ENCODE assay signal across 16 cellular contexts in the genomic region with DNA sequence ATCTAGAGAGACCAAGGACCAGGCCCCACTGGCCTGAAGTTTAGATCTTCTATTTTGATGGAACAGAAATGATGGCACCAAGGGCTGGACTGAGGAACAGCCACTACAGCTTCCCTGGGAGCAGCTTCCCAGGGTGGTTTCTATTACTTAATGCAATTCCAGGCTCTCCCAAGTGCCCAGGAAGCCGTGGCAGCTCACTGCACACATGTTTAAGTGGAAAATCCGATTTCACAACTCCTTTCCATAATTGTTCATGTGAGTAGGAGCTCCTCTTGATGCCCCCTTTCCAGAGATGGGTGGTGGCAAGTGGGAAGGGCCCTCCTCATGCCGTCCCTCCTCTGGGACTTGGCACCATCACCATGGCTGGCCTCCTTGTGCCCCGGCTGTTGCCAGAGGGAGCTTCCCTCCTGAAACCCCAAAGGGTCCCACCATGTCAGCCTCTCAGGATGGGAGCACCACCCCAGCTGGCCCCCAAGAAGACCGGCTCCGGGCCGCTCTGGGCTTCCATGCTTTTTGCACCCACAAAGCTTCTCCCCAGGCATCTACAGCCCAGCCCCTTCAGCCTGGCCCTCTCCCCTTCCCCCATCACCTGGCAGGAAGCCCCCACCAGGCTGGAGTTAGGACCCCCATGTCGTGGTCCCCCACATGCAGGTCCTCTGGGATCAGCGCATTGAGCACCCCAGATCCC. TPM values are rescaled to one million over a fixed set of nuclear protein-coding genes. Genes with fewer than 3 reads are reported as not detected.
DNase-seq lines count a peak whose midpoint lies in the region; ATAC-seq and TF ChIP-seq lines count a peak whose summit lies in the region.
"Had no signal": no experiment of that assay in that cellular context is flagged by ENCODE, and none has a peak within 500 bp of the region (broad histone marks: within the 10 kb centered on the region; RNA-seq: fewer than 3 reads in every experiment).

No MANE protein-coding gene starts in this region.

- H2AFZ ChIP-seq in mesenchymal stem cell (ENCODE audit: low read depth, low read length), result no peak overlapping the region

- peak overlapping the region; percentile 51 for H3K4me3 Mint-ChIP-seq in endothelial cell (ENCODE audit: unreplicated experiment)
- H3K4me3 Mint-ChIP-seq in Caco-2 (ENCODE audit: unreplicated experiment), result no peak overlapping the region
- H3K4me3 Mint-ChIP-seq: CD4-positive, alpha-beta memory T cell; HFFc6 had no signal

- no peak overlapping the region for H3K4ac ChIP-seq in mesenchymal stem cell (ENCODE audit: low read depth in 1 of 2, low read length in 2 of 2)

- BruUV-seq in A673 (replicated peaks; lab: Mats Ljungman, UMichigan) (no TSS peak), Caco-2 (replicated peaks; lab: Mats Ljungman, UMichigan) (no TSS peak)

- H3K27ac ChIP-seq in A673 (ENCODE audit: low read depth, low read length, poor library complexity, severe bottlenecking) (peak overlapping the region; percentile 98), SK-N-MC (no peak overlapping the region), mesenchymal stem cell (ENCODE audit: low read length, poor library complexity, severe bottlenecking) (no peak overlapping the region), heart left ventricle (no peak overlapping the region)
- H3K27ac ChIP-seq: 22Rv1 had no signal

- no peak overlapping the region for H3K23ac ChIP-seq in mesenchymal stem cell (ENCODE audit: low read length in 2 of 2)

- H4K91ac ChIP-seq in mesenchymal stem cell (ENCODE audit: low read length), result peak overlapping the region; percentile 37

- H3K18ac ChIP-seq in mesenchymal stem cell (ENCODE audit: low read depth in 1 of 2, low read length in 2 of 2), result peak overlapping the region; percentile 13 to 46

- H3K36me3 ChIP-seq in A673 (ENCODE audit: insufficient read depth, low read length, poor library complexity, severe bottlenecking) (no peaks in the 10 kb centered on the region), SK-N-MC (ENCODE audit: insufficient read depth, low read length) (no peaks in the 10 kb centered on the region), mesenchymal stem cell (ENCODE audit: control insufficient read depth in 1 of 2, insufficient read depth in 2 of 2, low read depth in 1 of 2, low read length in 2 of 2) (no peaks in the 10 kb centered on the region), Caco-2 (ENCODE audit: control insufficient read depth, insufficient read depth, low read length) (no peaks in the 10 kb centered on the region), heart left ventricle (no peaks in the 10 kb centered on the region)

- no peaks in the 10 kb centered on the region for H3K79me1 ChIP-seq in mesenchymal stem cell (replicated peaks; ENCODE audit: low read length, poor library complexity, severe bottlenecking)

- intact Hi-C loops in A673 (cut with micrococcal nuclease; ENCODE audit: unreplicated experiment), result no loop called here
- intact Hi-C loops in Caco-2 (cut with micrococcal nuclease; ENCODE audit: unreplicated experiment), result no loop called here
- intact Hi-C loops in heart left ventricle (cut with DNase I), result loop anchor here in 1 of 10 donors (2.0 kb wide), 1 partner anchor 157 kb away; no protein-coding TSS in a partner anchor

- H2BK15ac ChIP-seq in mesenchymal stem cell (ENCODE audit: low read depth, poor library complexity, severe bottlenecking), result no peak overlapping the region

- no peaks in the 10 kb centered on the region for H3K36me3 Mint-ChIP-seq in endothelial cell (ENCODE audit: low read depth, unreplicated experiment)
- H3K36me3 Mint-ChIP-seq in Caco-2 (ENCODE audit: insufficient read depth, unreplicated experiment), result no peaks in the 10 kb centered on the region

- peaks cover 5% of the 10 kb centered on the region for H3K27me3 Mint-ChIP-seq in endothelial cell (ENCODE audit: unreplicated experiment)
- peaks cover 7% of the 10 kb centered on the region for H3K27me3 Mint-ChIP-seq in Caco-2 (ENCODE audit: insufficient read depth, unreplicated experiment)

- H3K4me3 ChIP-seq in A673 (ENCODE audit: low read depth, low read length, poor library complexity, severe bottlenecking) (no peak overlapping the region), SK-N-MC (peak overlapping the region; percentile 58; the same call in 1 of the 2 replicates), mesenchymal stem cell (ENCODE audit: insufficient read depth in 1 of 2, low read depth in 1 of 2, low read length in 2 of 2) (no peak overlapping the region), Caco-2 (ENCODE audit: low read depth, low read length) (no peak overlapping the region), heart left ventricle (no peak overlapping the region)

- 72% methylated on average over 7 of the region's 9 CpGs for WGBS in mesenchymal stem cell
- 81 to 90% (median 86%) methylated on average over 9 of the region's 9 CpGs for WGBS in heart left ventricle, 4 donors

- peaks cover 7% of the 10 kb centered on the region for H3K4me1 Mint-ChIP-seq in endothelial cell (ENCODE audit: unreplicated experiment)
- H3K4me1 Mint-ChIP-seq in Caco-2 (ENCODE audit: low read depth, unreplicated experiment), result peaks cover 5% of the 10 kb centered on the region

- peak overlapping the region in 1 of 2 experiments; percentile 60 for H2BK12ac ChIP-seq in mesenchymal stem cell (ENCODE audit: low read length in 2 of 2)

- no peaks in the 10 kb centered on the region for H3K27me3 ChIP-seq in A673 (replicated peaks; ENCODE audit: insufficient read depth, low read depth, low read length, poor library complexity)
- peaks cover 35 to 45% of the 10 kb centered on the region in 2 experiments for H3K27me3 ChIP-seq in mesenchymal stem cell (ENCODE audit: control insufficient read depth in 1 of 2, insufficient read depth in 1 of 2, low read length in 2 of 2)
- H3K27me3 ChIP-seq in Caco-2 (replicated peaks; ENCODE audit: control insufficient read depth, insufficient read depth, low read length), result no peaks in the 10 kb centered on the region
- H3K27me3 ChIP-seq in heart left ventricle, result peaks cover 0 to 3% (median 0%) of the 10 kb centered on the region in 9 donors

- DNase-seq in A673 (ENCODE audit: low spot score), result peak; percentile 58
- DNase-seq in SK-N-MC (ENCODE audit: low read depth, low spot score), result no peak
- DNase-seq in endothelial cell (ENCODE audit: low spot score), result no peak
- DNase-seq in mesenchymal stem cell, result peak; percentile 65
- no peak for DNase-seq in Caco-2
- DNase-seq in heart left ventricle, result no peak
- DNase-seq in DMS 273 (lab: John Stamatoyannopoulos, UW; ENCODE audit: unreplicated experiment), result no peak
- DNase-seq: C1 segment of cervical spinal cord; CD4-positive, alpha-beta memory T cell; DND-41; GF-D8; HCEC 1CT had no signal

- no peak for TF ChIP-seq POLR2A in heart left ventricle (IDR thresholded peaks at IDR 0.05)

- peaks cover 63% of the 10 kb centered on the region for H3K4me1 ChIP-seq in A673 (ENCODE audit: insufficient read depth, low read length, poor library complexity, severe bottlenecking)
- peaks cover 25% of the 10 kb centered on the region for H3K4me1 ChIP-seq in mesenchymal stem cell (ENCODE audit: control insufficient read depth, insufficient read depth, low read depth, low read length)
- 0 out of 2 replicates have a peak, but pooled peaks cover 4% of the 10 kb centered on the region for H3K4me1 ChIP-seq in Caco-2
- peaks cover 0 to 37% (median 13%) of the 10 kb centered on the region in 12 donors for H3K4me1 ChIP-seq in heart left ventricle

- H2AK5ac ChIP-seq in mesenchymal stem cell (ENCODE audit: low read length, severe bottlenecking), result no peak overlapping the region

- H3K9ac ChIP-seq in SK-N-MC (ENCODE audit: insufficient read length), result no peak overlapping the region
- no peak overlapping the region for H3K9ac ChIP-seq in mesenchymal stem cell (ENCODE audit: low read length)

- no peak for TF ChIP-seq CTCF in A673 (conservative IDR thresholded peaks at IDR 0.05; ENCODE audit: low read depth, low read length)
- TF ChIP-seq CTCF in endothelial cell (IDR thresholded peaks at IDR 0.05; ENCODE audit: unreplicated experiment), result no peak
- no peak for TF ChIP-seq CTCF in Caco-2 (IDR thresholded peaks at IDR 0.05; ENCODE audit: insufficient read depth in 1 of 2, low read depth in 1 of 2, low read length in 1 of 2, severe bottlenecking in 1 of 2, unreplicated experiment in 1 of 2)
- no peak for TF ChIP-seq CTCF in heart left ventricle (IDR thresholded peaks at IDR 0.05)

- H3K9me3 ChIP-seq in A673 (ENCODE audit: low read depth, low read length, poor library complexity, severe bottlenecking) (no peaks in the 10 kb centered on the region), SK-N-MC (ENCODE audit: low read depth, low read length) (no peaks in the 10 kb centered on the region), mesenchymal stem cell (ENCODE audit: control insufficient read depth, low read length) (no peaks in the 10 kb centered on the region), Caco-2 (no peaks in the 10 kb centered on the region), heart left ventricle (no peaks in the 10 kb centered on the region)

- no peaks in the 10 kb centered on the region for H3K9me3 Mint-ChIP-seq in endothelial cell (ENCODE audit: unreplicated experiment)
- no peaks in the 10 kb centered on the region for H3K9me3 Mint-ChIP-seq in Caco-2 (ENCODE audit: unreplicated experiment)
- H3K9me3 Mint-ChIP-seq: HFFc6 had no signal

- CTCF ChIA-PET in A673 (lab: Charles Lee), result interaction anchor here (0.6 to 1.3 kb wide), 2 partner anchors 19 to 163 kb away, joined by 3 to 4 read pairs; no protein-coding TSS in a partner anchor
- CTCF ChIA-PET in Caco-2 (lab: Charles Lee), result no interaction called here

- H3K4me2 ChIP-seq in mesenchymal stem cell (ENCODE audit: low read length, poor library complexity, severe bottlenecking), result no peak overlapping the region

- H4K8ac ChIP-seq in mesenchymal stem cell (ENCODE audit: low read length), result no peak overlapping the region

- H3K14ac ChIP-seq in mesenchymal stem cell (ENCODE audit: low read length in 2 of 2), result no peak overlapping the region

- H3K27ac Mint-ChIP-seq in endothelial cell (ENCODE audit: unreplicated experiment) (no peak overlapping the region), Caco-2 (ENCODE audit: unreplicated experiment) (no peak overlapping the region)
- H3K27ac Mint-ChIP-seq: HFFc6 had no signal

- peak overlapping the region; percentile 51 for H2BK120ac ChIP-seq in mesenchymal stem cell (ENCODE audit: low read depth, low read length)

- POLR2A ChIA-PET in A673 (lab: Charles Lee; ENCODE audit: low non-redundant PET), result no interaction called here
- POLR2A ChIA-PET in Caco-2 (lab: Charles Lee), result no interaction called here

- ATAC-seq in heart left ventricle, result no peak
- ATAC-seq in HG02852 (IDR thresholded peaks at IDR 0.05; ENCODE audit: unreplicated experiment), result no peak
- ATAC-seq: HepG2 had no signal

- no peak overlapping the region for H2BK5ac ChIP-seq in mesenchymal stem cell (ENCODE audit: low read depth, low read length, poor library complexity, severe bottlenecking)

RNA-seq across cellular contexts. Expression of gene UBAC1, which starts 9.1 kb away (rescaled TPM):
- total RNA-seq in A673 (2021) (58.2 and 63.8 TPM in 2 replicates), endothelial cell (ENCODE audit: unreplicated experiment) (46.8 TPM), Caco-2 (2022) (50.7 and 55.4 TPM in 2 replicates), heart left ventricle (100 to 1,000 TPM in 4 of 9 donors, 10 to 100 TPM in 5; 71.1 to 115 (median 87.6) TPM)
- polyA plus RNA-seq in mesenchymal stem cell (2013, experiment 1 of 2), result 28.9 TPM
- 28.1 TPM for polyA plus RNA-seq in mesenchymal stem cell (2013, experiment 2 of 2)
- polyA plus RNA-seq in heart left ventricle, result 100 to 1,000 TPM; 100 to 140 TPM

Comparison
In these comparisons a context has a peak if more than half of its experiments do, and no peak if none do; other contexts are left out.
1. DNase-seq: peak in A673 (single experiment) and mesenchymal stem cell (single experiment); none in SK-N-MC (single experiment), endothelial cell (single experiment), Caco-2 (0 of 2), heart left ventricle (0 of 5) and DMS 273 (single experiment).